Comparison of ENCODE assay signal across 16 cellular contexts in the genomic region with DNA sequence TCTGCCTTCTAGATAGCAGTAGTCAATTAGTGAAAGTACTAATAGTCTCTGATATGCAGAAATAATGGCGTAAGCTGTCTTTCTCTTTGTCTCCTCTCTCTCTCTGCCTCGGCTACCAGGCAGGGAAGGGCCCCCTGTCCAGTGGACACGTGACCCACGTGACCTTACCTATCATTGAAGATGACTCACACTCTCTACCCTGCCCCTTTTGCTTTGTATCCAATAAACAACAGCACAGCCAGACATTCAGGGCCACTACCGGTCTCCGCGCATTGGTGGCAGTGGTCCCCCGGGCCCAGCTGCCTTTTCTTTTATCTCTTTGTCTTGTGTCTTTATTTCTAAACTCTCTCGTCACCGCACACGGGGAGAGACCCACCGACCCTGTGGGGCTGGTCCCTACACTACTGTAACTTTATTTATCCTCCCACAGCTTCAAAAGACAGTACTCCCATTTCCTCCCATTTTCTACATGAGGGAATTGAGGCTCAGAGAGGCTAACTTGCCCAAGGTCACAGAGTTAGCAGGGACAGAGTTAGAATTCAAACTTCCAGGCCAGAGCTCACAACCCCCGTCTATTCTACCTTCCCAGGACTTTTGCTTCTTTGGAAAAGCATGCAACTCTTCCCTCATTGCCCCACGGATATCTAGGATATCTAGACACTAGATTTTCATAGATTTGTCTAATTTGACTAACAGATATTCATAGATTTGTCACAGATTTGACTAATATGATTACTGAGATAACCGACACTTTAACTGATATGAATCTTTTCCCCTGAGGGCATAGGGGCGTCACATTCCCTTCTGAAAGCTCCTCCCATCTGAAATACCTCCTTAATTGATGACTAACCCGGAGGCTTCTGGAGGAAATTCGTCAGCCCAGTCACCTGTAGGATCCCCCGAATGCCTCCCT. TPM values are rescaled to one million over a fixed set of nuclear protein-coding genes. Genes with fewer than 3 reads are reported as not detected.
A peak's percentile ranks its signal among the peaks of the same experiment; 100 is the strongest.
DNase-seq lines count a peak whose midpoint lies in the region; ATAC-seq, FAIRE-seq and TF ChIP-seq lines count a peak whose summit lies in the region.
"Had no signal": no experiment of that assay in that cellular context is flagged by ENCODE, and none has a peak within 500 bp of the region (broad histone marks: within the 10 kb centered on the region; RNA-seq: fewer than 3 reads in every experiment).

No MANE protein-coding gene starts in this region.

- no peak overlapping the region for H3K9ac ChIP-seq in K562 (ENCODE audit: insufficient read depth in 1 of 2, low read depth in 2 of 2, low read length in 2 of 2)
- H3K9ac ChIP-seq: KMS-11 had no signal

- ATAC-seq in K562, result no peak
- ATAC-seq in activated CD8-positive, alpha-beta T cell treated with anti-CD3 and anti-CD28 coated beads for 36 hours, result no peak
- ATAC-seq in GM21528 (IDR thresholded peaks at IDR 0.05; ENCODE audit: low FRiP score, unreplicated experiment), result no peak

- H3K4me1 ChIP-seq in K562 (replicated peaks in 1 of 2; ENCODE audit: control insufficient read depth in 2 of 2, insufficient read depth in 2 of 2, low read length in 2 of 2), result peaks cover 0 to 3% of the 10 kb centered on the region in 2 experiments; a peak in 1 of 5 replicates

- no peak overlapping the region for H3K4me2 ChIP-seq in K562 (ENCODE audit: insufficient read depth, low read length)
- H3K4me2 ChIP-seq: KMS-11 had no signal

- no peak for TF ChIP-seq POLR2A in K562 (conservative IDR thresholded peaks at IDR 0.05)

- DNase-seq in activated CD4-positive, alpha-beta T cell treated with anti-CD3 and anti-CD28 coated beads for 48 hours, result peak; percentile 27
- DNase-seq in activated CD4-positive, alpha-beta T cell treated with anti-CD3 and anti-CD28 coated beads, Interleukin-2, amount 50 U/mL, for 48 hours, result no peak
- DNase-seq in M059J (ENCODE audit: low read depth), result peak; percentile 88
- peak in 1 of 4 experiments; percentile 17 for DNase-seq in K562 (ENCODE audit: extremely low read depth in 1 of 4, low spot score in 3 of 4)
- no peak for DNase-seq in progenitor cell of endocrine pancreas (ENCODE audit: low spot score, unreplicated experiment)
- DNase-seq in activated CD8-positive, alpha-beta T cell treated with anti-CD3 and anti-CD28 coated beads for 36 hours, result no peak
- no peak for DNase-seq in mucosa of gallbladder (ENCODE audit: low spot score)
- DNase-seq: activated CD4-positive, alpha-beta T cell treated with anti-CD3 and anti-CD28 coated beads for 4 hours; COR-L47; SW 1271 had no signal

- in situ Hi-C loops in K562 (cut with MboI), result no loop called here

- no peaks in the 10 kb centered on the region for H3K9me1 ChIP-seq in K562 (ENCODE audit: control insufficient read depth, insufficient read depth, low read length)

- H3K27me3 ChIP-seq in K562 (ENCODE audit: control insufficient read depth in 2 of 2, insufficient read depth in 2 of 2, low read length in 2 of 2), result peaks cover 36 to 69% of the 10 kb centered on the region in 2 experiments

- CTCF ChIA-PET in K562 (lab: Yijun Ruan, JAX; ENCODE audit: low intra/inter-chr PET ratio), result no interaction called here
- CTCF ChIA-PET in activated CD8-positive, alpha-beta T cell treated with anti-CD3 and anti-CD28 coated beads for 36 hours (lab: Charles Lee), result interaction anchor here (3.8 kb wide), 1 partner anchor 8 kb away, joined by 13 read pairs; no protein-coding TSS in a partner anchor

- intact Hi-C loops in K562 (cut with micrococcal nuclease), result no loop called here
- intact Hi-C loops in activated CD8-positive, alpha-beta T cell treated with anti-CD3 and anti-CD28 coated beads for 36 hours (cut with micrococcal nuclease), result no loop called here

- WGBS in K562 (ENCODE audit: insufficient coverage, low coverage, missing lambda C conversion rate), result 4% methylated on average over 14 of the region's 19 CpGs

- FAIRE-seq in K562 (lab: Jason Lieb, UNC), result no peak

- TF ChIP-seq RAD21 in K562 (CRISPR knock-in tag; conservative IDR thresholded peaks at IDR 0.05 in 1 of 2, IDR thresholded peaks at IDR 0.05 in 1 of 2), result no peak

- no peak overlapping the region for H3K4me3 ChIP-seq in K562
- H3K4me3 ChIP-seq: thoracic aorta had no signal

- POLR2A ChIA-PET in K562 (lab: Yijun Ruan, JAX), result interaction anchor here (0.7 kb wide), 1 partner anchor 8 kb away, joined by 3 read pairs; no protein-coding TSS in a partner anchor
- POLR2A ChIA-PET in activated CD8-positive, alpha-beta T cell treated with anti-CD3 and anti-CD28 coated beads for 36 hours (lab: Charles Lee), result no interaction called here

- no peaks in the 10 kb centered on the region for H3K79me2 ChIP-seq in K562 (ENCODE audit: control insufficient read depth, insufficient read depth, low read length)

- H3K9me3 Mint-ChIP-seq in progenitor cell of endocrine pancreas (ENCODE audit: low read depth), result no peaks in the 10 kb centered on the region
- no peaks in the 10 kb centered on the region for H3K9me3 Mint-ChIP-seq in activated CD8-positive, alpha-beta T cell treated with anti-CD3 and anti-CD28 coated beads for 36 hours
- H3K9me3 Mint-ChIP-seq: activated T-helper 1 cell treated with anti-CD3 and anti-CD28 coated beads, Interleukin-12 subunit alpha, Interleukin-12 subunit beta, Interleukin-2, Interleukin-4 antibody, amounts not matched to agents 30 ng/mL and 10 ng/mL and 1 ng/mL, durations not matched to agents 14 hours and 24 hours and 36 hours; memory B cell had no signal

- TF ChIP-seq CTCF in K562 (IDR thresholded peaks at IDR 0.05 in 2 of 3, conservative IDR thresholded peaks at IDR 0.05 in 1 of 3; ENCODE audit: insufficient read depth in 2 of 3, low read depth in 1 of 3, low read length in 3 of 3), result no peak
- TF ChIP-seq CTCF in progenitor cell of endocrine pancreas (IDR thresholded peaks at IDR 0.05; ENCODE audit: unreplicated experiment), result no peak
- TF ChIP-seq CTCF in activated CD8-positive, alpha-beta T cell treated with anti-CD3 and anti-CD28 coated beads for 36 hours (IDR thresholded peaks at IDR 0.05), result no peak

- no TSS peak for BruUV-seq in K562 (replicated peaks; lab: Mats Ljungman, UMichigan)

- H4K20me1 ChIP-seq in K562 (replicated peaks; ENCODE audit: control insufficient read depth, insufficient read depth, low read length), result no peaks in the 10 kb centered on the region

- no peaks in the 10 kb centered on the region for H3K9me3 ChIP-seq in K562 (replicated peaks; ENCODE audit: control insufficient read depth, insufficient read depth, low read depth, low read length)
- H3K9me3 ChIP-seq: thoracic aorta had no signal

- TF ChIP-seq EP300 in K562 (IDR thresholded peaks at IDR 0.05; ENCODE audit: low read length), result no peak

- H2AFZ ChIP-seq in K562 (ENCODE audit: low read depth, low read length), result no peak overlapping the region

- H3K27ac Mint-ChIP-seq in progenitor cell of endocrine pancreas, result peak overlapping the region; percentile 50
- H3K27ac Mint-ChIP-seq in activated CD8-positive, alpha-beta T cell treated with anti-CD3 and anti-CD28 coated beads for 36 hours, result no peak overlapping the region
- H3K27ac Mint-ChIP-seq: activated T-helper 1 cell treated with anti-CD3 and anti-CD28 coated beads, Interleukin-12 subunit alpha, Interleukin-12 subunit beta, Interleukin-2, Interleukin-4 antibody, amounts not matched to agents 30 ng/mL and 10 ng/mL and 1 ng/mL, durations not matched to agents 14 hours and 24 hours and 36 hours; memory B cell had no signal

- H3K36me3 ChIP-seq in K562 (ENCODE audit: control insufficient read depth, insufficient read depth, low read length), result no peaks in the 10 kb centered on the region
- H3K36me3 ChIP-seq: thoracic aorta had no signal

- peaks cover 3% of the 10 kb centered on the region for H3K4me1 Mint-ChIP-seq in progenitor cell of endocrine pancreas (ENCODE audit: low read depth)
- H3K4me1 Mint-ChIP-seq in activated CD8-positive, alpha-beta T cell treated with anti-CD3 and anti-CD28 coated beads for 36 hours (ENCODE audit: low read depth), result no peaks in the 10 kb centered on the region
- H3K4me1 Mint-ChIP-seq: memory B cell had no signal

- peaks cover 13% of the 10 kb centered on the region for H3K27me3 Mint-ChIP-seq in progenitor cell of endocrine pancreas
- H3K27me3 Mint-ChIP-seq in activated CD8-positive, alpha-beta T cell treated with anti-CD3 and anti-CD28 coated beads for 36 hours, result no peaks in the 10 kb centered on the region

- H3K27ac ChIP-seq in K562 (ENCODE audit: extremely low read depth, low read depth, low read length), result no peak overlapping the region
- H3K27ac ChIP-seq: KMS-11, thoracic aorta had no signal

- H3K36me3 Mint-ChIP-seq in progenitor cell of endocrine pancreas (ENCODE audit: insufficient read depth), result no peaks in the 10 kb centered on the region
- H3K36me3 Mint-ChIP-seq in activated CD8-positive, alpha-beta T cell treated with anti-CD3 and anti-CD28 coated beads for 36 hours (ENCODE audit: low read depth), result no peaks in the 10 kb centered on the region
- H3K36me3 Mint-ChIP-seq: memory B cell had no signal

- no peak overlapping the region for H3K4me3 Mint-ChIP-seq in progenitor cell of endocrine pancreas (ENCODE audit: low read depth)
- no peak overlapping the region for H3K4me3 Mint-ChIP-seq in activated CD8-positive, alpha-beta T cell treated with anti-CD3 and anti-CD28 coated beads for 36 hours
- H3K4me3 Mint-ChIP-seq: activated T-helper 1 cell treated with anti-CD3 and anti-CD28 coated beads, Interleukin-12 subunit alpha, Interleukin-12 subunit beta, Interleukin-2, Interleukin-4 antibody, amounts not matched to agents 30 ng/mL and 10 ng/mL and 1 ng/mL, durations not matched to agents 14 hours and 24 hours and 36 hours; memory B cell had no signal

RNA-seq across cellular contexts. Expression of a gene that starts 2.4 kb away (rescaled TPM):
- total RNA-seq in M059J (2014; rRNA removed; shearing (Covaris generic)), result 0.10 and 0.52 TPM in 2 replicates
- not detected in 2 replicates for total RNA-seq in K562 (2011; cell fraction: chromatin; rRNA removed; ENCODE audit: low replicate concordance)
- not detected in 2 replicates for total RNA-seq in K562 (2011; cell fraction: nucleolus; rRNA removed)
- not detected in 2 replicates for total RNA-seq in K562 (2011; cell fraction: nucleoplasm; rRNA removed)
- total RNA-seq in K562 (2014; rRNA removed) (not detected in 2 replicates), K562 (2014; rRNA removed; fragmentation: Illumina TruSeq; extraction: Trizol) (not detected in 2 replicates), K562 (2015; rRNA removed; fragmentation: Illumina TruSeq; extraction: Trizol) (not detected in 2 replicates), K562 (2021) (0.04 TPM in 1 of 2 replicates, not detected in the other), progenitor cell of endocrine pancreas (not detected in 2 replicates), mucosa of gallbladder (not detected)
- polyA plus RNA-seq in K562 (2011; rRNA removed) (0.04 TPM in 1 of 2 replicates, not detected in the other), K562 (2014; fragmentation: Illumina TruSeq; extraction: Trizol) (not detected in 2 replicates), K562 (2014; fragmentation: Nextera tagmentation; extraction: Ambion mirVana) (not detected), K562 (2014; rRNA removed) (not detected in 2 replicates)
- not detected in 2 replicates for polyA plus RNA-seq in K562 (2011; cell fraction: cytosol; rRNA removed)
- 0.06 TPM in 1 of 2 replicates, not detected in the other for polyA plus RNA-seq in K562 (2011; cell fraction: nucleus; rRNA removed)
- 0.03 TPM in 1 of 2 replicates, not detected in the other for polyA plus RNA-seq in K562 (2012)
- not detected in 2 replicates for polyA minus RNA-seq in K562 (2011; rRNA and poly(A)+ RNA removed)
- polyA minus RNA-seq in K562 (2011; cell fraction: cytosol; rRNA and poly(A)+ RNA removed), result not detected in 2 replicates
- polyA minus RNA-seq in K562 (2011; cell fraction: nucleus; rRNA and poly(A)+ RNA removed), result not detected in 2 replicates
- not detected for total RNA-seq in activated CD8-positive, alpha-beta T cell treated with anti-CD3 and anti-CD28 coated beads for 36 hours
- total RNA-seq: activated T-helper 1 cell treated with anti-CD3 and anti-CD28 coated beads, Interleukin-12 subunit alpha, Interleukin-12 subunit beta, Interleukin-2, Interleukin-4 antibody, amounts not matched to agents 30 ng/mL and 10 ng/mL and 1 ng/mL, durations not matched to agents 14 hours and 24 hours and 36 hours; fibroblast of lung; thoracic aorta had no signal
- polyA plus RNA-seq: fibroblast of lung had no signal

Comparison
In these comparisons a context has a peak if more than half of its experiments do, and no peak if none do; other contexts are left out.
1. DNase-seq: peak in activated CD4-positive, alpha-beta T cell treated with anti-CD3 and anti-CD28 coated beads for 48 hours (single experiment) and M059J (single experiment); none in activated CD4-positive, alpha-beta T cell treated with anti-CD3 and anti-CD28 coated beads, Interleukin-2, amount 50 U/mL, for 48 hours (0 of 2), progenitor cell of endocrine pancreas (single experiment), activated CD8-positive, alpha-beta T cell treated with anti-CD3 and anti-CD28 coated beads for 36 hours (single experiment) and mucosa of gallbladder (single experiment).